In genomic region chr4:182144621-182145359, GRCh38 we compare ENCODE assay signal across 8 cellular contexts.
A peak's percentile ranks its signal among the peaks of the same experiment; 100 is the strongest.
DNase-seq lines count a peak whose midpoint lies in the region; ATAC-seq and TF ChIP-seq lines count a peak whose summit lies in the region.

No MANE protein-coding gene starts in this region.

- POLR2A ChIA-PET in A673 (lab: Charles Lee; ENCODE audit: low non-redundant PET) = no interaction called here

- H3K36me3 ChIP-seq in A673 (ENCODE audit: insufficient read depth, low read length, poor library complexity, severe bottlenecking) = no peaks in the 10 kb centered on the region
- H3K36me3 ChIP-seq in esophagus (ENCODE audit: control insufficient read depth in 2 of 2, insufficient read depth in 2 of 2, low read length in 1 of 2) = no peaks in the 10 kb centered on the region
- peaks cover 3% of the 10 kb centered on the region for H3K36me3 ChIP-seq in neuron (ENCODE audit: insufficient read depth, low read length)

- no peaks in the 10 kb centered on the region for H3K9me3 ChIP-seq in A673 (ENCODE audit: low read depth, low read length, poor library complexity, severe bottlenecking)
- H3K9me3 ChIP-seq in esophagus (ENCODE audit: control insufficient read depth in 2 of 2, insufficient read depth in 1 of 2, low read depth in 1 of 2, low read length in 1 of 2) = no peaks in the 10 kb centered on the region
- peaks cover 6% of the 10 kb centered on the region for H3K9me3 ChIP-seq in neuron (ENCODE audit: low read length)

- H2AFZ ChIP-seq in neuron (ENCODE audit: low read depth, low read length) = peak overlapping the region; percentile 60

- H3K4me1 ChIP-seq in A673 (ENCODE audit: insufficient read depth, low read length, poor library complexity, severe bottlenecking) (peaks cover 15% of the 10 kb centered on the region), esophagus (ENCODE audit: control insufficient read depth in 2 of 2, insufficient read depth in 2 of 2, low read length in 1 of 2) (peaks cover 5 to 6% of the 10 kb centered on the region in 2 donors), neuron (ENCODE audit: insufficient read depth, low read length) (peaks cover 26% of the 10 kb centered on the region)

- no peak for TF ChIP-seq CTCF in A673 (conservative IDR thresholded peaks at IDR 0.05; ENCODE audit: low read depth, low read length)

- 1% methylated on average over 71 to 95 of the region's 95 CpGs for WGBS in esophagus, 2 donors

- intact Hi-C loops in A673 (cut with micrococcal nuclease; ENCODE audit: unreplicated experiment) = loop anchor here (10.0 kb wide), 1 partner anchor 660 kb away; no protein-coding TSS in a partner anchor

- peak; percentile 47 for ATAC-seq in GM18517 (IDR thresholded peaks at IDR 0.05; ENCODE audit: unreplicated experiment)

- H3K27ac ChIP-seq in A673 (ENCODE audit: low read depth, low read length, poor library complexity, severe bottlenecking) (peak overlapping the region; percentile 81), esophagus (ENCODE audit: low read depth in 2 of 2, low read length in 1 of 2) (no peak overlapping the region)

- H3K27me3 ChIP-seq in A673 (replicated peaks; ENCODE audit: insufficient read depth, low read depth, low read length, poor library complexity) = peaks cover 4% of the 10 kb centered on the region
- H3K27me3 ChIP-seq in esophagus (ENCODE audit: control insufficient read depth in 1 of 2, insufficient read depth in 2 of 2, low read length in 2 of 2) = peaks cover 4 to 24% of the 10 kb centered on the region in 2 donors
- no peaks in the 10 kb centered on the region for H3K27me3 ChIP-seq in neuron (ENCODE audit: insufficient read depth, low read length)

- DNase-seq in A673 (ENCODE audit: low spot score) = peak; percentile 24
- DNase-seq in NCI-H69 (lab: John Stamatoyannopoulos, UW) = peak; percentile 84
- DNase-seq in NCI-H1694 treated with DMSO at 0.1 percent for 48 hours (lab: John Stamatoyannopoulos, UW) = no peak
- no peak for DNase-seq in UCSD-AML1 (lab: John Stamatoyannopoulos, UW; ENCODE audit: unreplicated experiment)
- no peak for DNase-seq in amniotic stem cell (lab: John Stamatoyannopoulos, UW)

- CTCF ChIA-PET in A673 (lab: Charles Lee) = no interaction called here

- H3K4me3 ChIP-seq in A673 (ENCODE audit: low read depth, low read length, poor library complexity, severe bottlenecking) = peak overlapping the region; percentile 85
- H3K4me3 ChIP-seq in esophagus (ENCODE audit: low read depth in 1 of 2, low read length in 2 of 2) = peak overlapping the region; percentile 50 to 68
- peak overlapping the region; percentile 90 for H3K4me3 ChIP-seq in neuron (ENCODE audit: low read length)

- no TSS peak for BruUV-seq in A673 (replicated peaks; lab: Mats Ljungman, UMichigan)

Comparison
In these comparisons a context has a peak if more than half of its experiments do, and no peak if none do; other contexts are left out.
1. DNase-seq: peak in A673 (single experiment) and NCI-H69 (single experiment); none in NCI-H1694 treated with DMSO at 0.1 percent for 48 hours (single experiment), UCSD-AML1 (single experiment) and amniotic stem cell (single experiment).
2. Peak in every context shown above with its lines, with median percentiles within 50 percentile points of each other: H3K4me3 ChIP-seq.